ENCODE assay signal across 11 cellular contexts in genomic region chr13:85313761-85314503, GRCh38.
DNase-seq lines count a peak whose midpoint lies in the region; ATAC-seq and TF ChIP-seq lines count a peak whose summit lies in the region.
"Had no signal": no experiment of that assay in that cellular context is flagged by ENCODE, and none has a peak within 500 bp of the region (broad histone marks: within the 10 kb centered on the region; RNA-seq: fewer than 3 reads in every experiment).

No MANE protein-coding gene starts in this region.

- H3K27ac ChIP-seq in mammary epithelial cell (ENCODE audit: insufficient read depth, low read depth, low read length): no peak overlapping the region
- H3K27ac ChIP-seq in body of pancreas: no peak overlapping the region

- DNase-seq in ELR (ENCODE audit: low read depth) (peak; percentile 93), NCI-H2227 (lab: John Stamatoyannopoulos, UW; ENCODE audit: unreplicated experiment) (peak; percentile 38), mammary epithelial cell (peak; percentile 64), neural crest cell (ENCODE audit: low read depth, low spot score) (no peak), Right ventricle myocardium inferior (ENCODE audit: missing footprints) (no peak), body of pancreas (no peak)
- DNase-seq: activated CD8-positive, alpha-beta memory T cell treated with anti-CD3 and anti-CD28 coated beads for 24 hours; Kasumi-1; stimulated activated CD4-positive, alpha-beta T cell treated with anti-CD3 and anti-CD28 coated beads, Interleukin-12 subunit alpha, Interleukin-12 subunit beta, amount 100 ng/mL, for 4 hours had no signal

- H4K20me1 ChIP-seq in mammary epithelial cell (ENCODE audit: insufficient read depth, low read length): no peaks in the 10 kb centered on the region

- intact Hi-C loops in mammary epithelial cell (cut with micrococcal nuclease) (no loop called here), Right ventricle myocardium inferior (cut with DNase I) (no loop called here), body of pancreas (cut with DNase I) (no loop called here)

- peak overlapping the region; percentile 24 for H3K4me3 Mint-ChIP-seq in neural crest cell
- no peak overlapping the region for H3K4me3 Mint-ChIP-seq in stimulated activated memory B cell treated with anti-CD40 and anti-IgM and Interleukin-4, amounts not matched to agents 10 μg/mL and 1 μg/mL and 100 μg/mL, for 72 hours
- H3K4me3 Mint-ChIP-seq: stimulated activated naive CD8-positive, alpha-beta T cell treated with anti-CD3 and anti-CD28 coated beads, Interleukin-15, Interleukin-2, amounts not matched to agents 100 ng/mL and 50 ng/mL, for 24 hours had no signal

- TF ChIP-seq POLR2A in body of pancreas (IDR thresholded peaks at IDR 0.05): no peak

- H3K27ac Mint-ChIP-seq in neural crest cell (ENCODE audit: unreplicated experiment): peak overlapping the region; percentile 86
- H3K27ac Mint-ChIP-seq in stimulated activated memory B cell treated with anti-CD40 and anti-IgM and Interleukin-4, amounts not matched to agents 10 μg/mL and 1 μg/mL and 100 μg/mL, for 72 hours: no peak overlapping the region
- H3K27ac Mint-ChIP-seq: stimulated activated naive CD8-positive, alpha-beta T cell treated with anti-CD3 and anti-CD28 coated beads, Interleukin-15, Interleukin-2, amounts not matched to agents 100 ng/mL and 50 ng/mL, for 24 hours had no signal

- H3K9ac ChIP-seq in mammary epithelial cell (ENCODE audit: insufficient read depth, low read length): no peak overlapping the region

- peaks cover 2% of the 10 kb centered on the region for H3K36me3 Mint-ChIP-seq in neural crest cell (ENCODE audit: low read depth)
- no peaks in the 10 kb centered on the region for H3K36me3 Mint-ChIP-seq in stimulated activated memory B cell treated with anti-CD40 and anti-IgM and Interleukin-4, amounts not matched to agents 10 μg/mL and 1 μg/mL and 100 μg/mL, for 72 hours

- H3K9me3 ChIP-seq in mammary epithelial cell (replicated peaks; ENCODE audit: insufficient read depth, low read length): no peaks in the 10 kb centered on the region
- H3K9me3 ChIP-seq in body of pancreas: no peaks in the 10 kb centered on the region

- H3K4me3 ChIP-seq in mammary epithelial cell (replicated peaks in 1 of 3; ENCODE audit: insufficient read depth in 1 of 3, low read depth in 2 of 3, low read length in 3 of 3) (no peak overlapping the region), body of pancreas (no peak overlapping the region)

- H2AFZ ChIP-seq in mammary epithelial cell (ENCODE audit: low read depth, low read length): no peak overlapping the region

- no peak overlapping the region for H3K4me2 ChIP-seq in mammary epithelial cell (ENCODE audit: insufficient read depth, low read depth, low read length)

- in situ Hi-C loops in mammary epithelial cell (cut with MboI; ENCODE audit: low sequenced_read_pairs in 2 of 2): no loop called here

- TF ChIP-seq CTCF in mammary epithelial cell (conservative IDR thresholded peaks at IDR 0.05 in 1 of 2, IDR thresholded peaks at IDR 0.05 in 1 of 2; ENCODE audit: extremely low read depth in 1 of 2, insufficient read depth in 1 of 2, low read depth in 1 of 2, low read length in 2 of 2) (no peak), neural crest cell (conservative IDR thresholded peaks at IDR 0.05) (no peak), body of pancreas (IDR thresholded peaks at IDR 0.05) (no peak)

- H3K36me3 ChIP-seq in mammary epithelial cell (ENCODE audit: insufficient read depth, low read length): no peaks in the 10 kb centered on the region
- H3K36me3 ChIP-seq in body of pancreas (replicated peaks in 1 of 2; ENCODE audit: insufficient read depth in 1 of 2, low read depth in 2 of 2): no peaks in the 10 kb centered on the region

- peaks cover 53% of the 10 kb centered on the region for H3K4me1 Mint-ChIP-seq in neural crest cell
- H3K4me1 Mint-ChIP-seq in stimulated activated memory B cell treated with anti-CD40 and anti-IgM and Interleukin-4, amounts not matched to agents 10 μg/mL and 1 μg/mL and 100 μg/mL, for 72 hours: no peaks in the 10 kb centered on the region

- dilution Hi-C loops in mammary epithelial cell (cut with HindIII; ENCODE audit: low sequenced_read_pairs): no loop called here

- ATAC-seq in Right ventricle myocardium inferior (no peak), body of pancreas (no peak)
- no peak for ATAC-seq in stimulated activated memory B cell treated with anti-CD40 and anti-IgM and Interleukin-4, amounts not matched to agents 10 μg/mL and 1 μg/mL and 100 μg/mL, for 72 hours

- WGBS in mammary epithelial cell (ENCODE audit: low coverage, missing lambda C conversion rate): 72% methylated on average over 6 of the region's 6 CpGs
- WGBS in body of pancreas, 2 donors: 57 to 64% methylated on average over 6 of the region's 6 CpGs

- H3K27me3 Mint-ChIP-seq in neural crest cell (ENCODE audit: low read depth): no peaks in the 10 kb centered on the region
- no peaks in the 10 kb centered on the region for H3K27me3 Mint-ChIP-seq in stimulated activated memory B cell treated with anti-CD40 and anti-IgM and Interleukin-4, amounts not matched to agents 10 μg/mL and 1 μg/mL and 100 μg/mL, for 72 hours
- H3K27me3 Mint-ChIP-seq: stimulated activated naive CD8-positive, alpha-beta T cell treated with anti-CD3 and anti-CD28 coated beads, Interleukin-15, Interleukin-2, amounts not matched to agents 100 ng/mL and 50 ng/mL, for 24 hours had no signal

- CTCF ChIA-PET in mammary epithelial cell (lab: Charles Lee; ENCODE audit: low non-redundant PET): no interaction called here

- no TSS peak for BruUV-seq in mammary epithelial cell (replicated peaks; lab: Mats Ljungman, UMichigan)

- H3K4me1 ChIP-seq in mammary epithelial cell (ENCODE audit: insufficient read depth, low read length) (no peaks in the 10 kb centered on the region), body of pancreas (no peaks in the 10 kb centered on the region)

- no peaks in the 10 kb centered on the region for H3K79me2 ChIP-seq in mammary epithelial cell (ENCODE audit: insufficient read depth, low read length)

- H3K27me3 ChIP-seq in mammary epithelial cell (ENCODE audit: insufficient read depth, low read length) (no peaks in the 10 kb centered on the region), body of pancreas (no peaks in the 10 kb centered on the region)

- no peaks in the 10 kb centered on the region for H3K9me3 Mint-ChIP-seq in neural crest cell
- peaks cover 4% of the 10 kb centered on the region for H3K9me3 Mint-ChIP-seq in stimulated activated memory B cell treated with anti-CD40 and anti-IgM and Interleukin-4, amounts not matched to agents 10 μg/mL and 1 μg/mL and 100 μg/mL, for 72 hours

Comparison
In these comparisons a context has a peak if more than half of its experiments do, and no peak if none do; other contexts are left out.
1. DNase-seq: peak in ELR (single experiment), NCI-H2227 (single experiment) and mammary epithelial cell (single experiment); none in neural crest cell (single experiment), Right ventricle myocardium inferior (single experiment) and body of pancreas (0 of 4).